Comparison of ENCODE assay signal across 32 cellular contexts in the genomic region with DNA sequence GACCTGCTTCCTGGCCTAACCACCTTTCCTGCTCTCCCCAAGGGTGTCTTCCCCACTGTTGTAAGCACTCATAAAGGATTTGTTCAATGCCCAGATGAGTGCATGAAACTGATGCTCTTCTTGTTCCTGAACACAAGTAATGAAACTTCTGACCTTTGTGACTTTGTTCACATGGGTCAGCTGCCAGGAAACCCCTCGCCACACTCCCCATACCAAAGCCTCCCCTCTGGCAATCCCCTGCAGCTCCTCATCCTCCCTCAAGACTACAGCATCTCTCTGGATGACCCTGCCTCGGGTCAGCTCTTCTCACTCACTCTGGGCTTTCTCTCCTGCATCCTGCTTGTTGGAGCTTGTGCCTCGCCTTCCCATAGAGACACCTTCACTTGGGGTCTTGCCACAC.
A peak's percentile ranks its signal among the peaks of the same experiment; 100 is the strongest.
DNase-seq lines count a peak whose midpoint lies in the region; ATAC-seq and TF ChIP-seq lines count a peak whose summit lies in the region.
"Had no signal": no experiment of that assay in that cellular context is flagged by ENCODE, and none has a peak within 500 bp of the region (broad histone marks: within the 10 kb centered on the region; RNA-seq: fewer than 3 reads in every experiment).

No MANE protein-coding gene starts in this region.

- no peaks in the 10 kb centered on the region for H3K27me3 ChIP-seq in right cardiac atrium (ENCODE audit: control insufficient read depth, insufficient read depth)
- H3K27me3 ChIP-seq: SJCRH30 had no signal

- no peak overlapping the region for H3K4me3 ChIP-seq in right cardiac atrium (ENCODE audit: low read length)
- H3K4me3 ChIP-seq: GM23248, PC-9, SJCRH30 had no signal

- peak; percentile 59 for ATAC-seq in stimulated activated memory B cell treated with anti-CD40 and anti-IgM and Interleukin-4, amounts not matched to agents 10 μg/mL and 1 μg/mL and 100 μg/mL, for 72 hours
- ATAC-seq in right cardiac atrium (no peak), GM19397 (IDR thresholded peaks at IDR 0.05; ENCODE audit: unreplicated experiment) (no peak)
- ATAC-seq: CD8-positive, alpha-beta T cell; Right ventricle myocardium inferior; SK-N-SH treated with all-trans-retinoic acid at 6 μM for 48 hours had no signal

- TF ChIP-seq CTCF in GM20000 (IDR thresholded peaks at IDR 0.05; ENCODE audit: extremely low read depth, missing control alignments), result no peak

- no peaks in the 10 kb centered on the region for H3K4me1 ChIP-seq in right cardiac atrium (ENCODE audit: control insufficient read depth, insufficient read depth, low read length)

- peak overlapping the region; percentile 1 for H3K27ac Mint-ChIP-seq in T-helper 2 cell treated with Interferon-gamma antibody and Interleukin-4, amounts not matched to agents 5 μg/mL and 100 μg/mL, for 36 hours
- H3K27ac Mint-ChIP-seq in stimulated activated memory B cell treated with anti-CD40 and anti-IgM and Interleukin-4, amounts not matched to agents 10 μg/mL and 1 μg/mL and 100 μg/mL, for 72 hours, result peak overlapping the region; percentile 2
- H3K27ac Mint-ChIP-seq: B cell; CD8-positive, alpha-beta T cell; H9 had no signal

- peaks cover 7% of the 10 kb centered on the region for H3K27me3 Mint-ChIP-seq in T-helper 2 cell treated with Interferon-gamma antibody and Interleukin-4, amounts not matched to agents 5 μg/mL and 100 μg/mL, for 36 hours (ENCODE audit: low read depth)
- H3K27me3 Mint-ChIP-seq in stimulated activated memory B cell treated with anti-CD40 and anti-IgM and Interleukin-4, amounts not matched to agents 10 μg/mL and 1 μg/mL and 100 μg/mL, for 72 hours, result peaks cover 45% of the 10 kb centered on the region

- DNase-seq in T-helper 2 cell treated with Interferon-gamma antibody and Interleukin-4, amounts not matched to agents 5 μg/mL and 100 μg/mL, for 36 hours (ENCODE audit: low spot score), result no peak
- DNase-seq in T-helper 2 cell (no peak), GM20000 (ENCODE audit: low spot score) (peak; percentile 56), islet precursor cell (peak; percentile 42), right cardiac atrium (no peak), HUDEP-2 (lab: John Stamatoyannopoulos, UW; ENCODE audit: unreplicated experiment in 76 of 76) (no peak)
- DNase-seq: Caco-2; CD8-positive, alpha-beta T cell; DMS 273 treated with DMSO at 0.1 percent for 48 hours; DMS79; EL; GDM1; GM23248; H9; MM.1S; NCI-H1694; NCI-H2029 treated with DMSO at 0.1 percent for 48 hours; NCI-H446 treated with DMSO at 0.1 percent for 48 hours; NCI-H526; NCI-H82; NK-92 treated with Interleukin-12 subunit alpha and Interleukin-12 subunit beta, amount 100 ng/mL, for 24 hours; PC-9 had no signal

- no peaks in the 10 kb centered on the region for H3K9me3 ChIP-seq in right cardiac atrium (ENCODE audit: control insufficient read depth, low read length)
- H3K9me3 ChIP-seq: Caco-2, SJCRH30 had no signal

- H3K4me3 Mint-ChIP-seq in T-helper 2 cell treated with Interferon-gamma antibody and Interleukin-4, amounts not matched to agents 5 μg/mL and 100 μg/mL, for 36 hours, result no peak overlapping the region
- no peak overlapping the region for H3K4me3 Mint-ChIP-seq in stimulated activated memory B cell treated with anti-CD40 and anti-IgM and Interleukin-4, amounts not matched to agents 10 μg/mL and 1 μg/mL and 100 μg/mL, for 72 hours
- H3K4me3 Mint-ChIP-seq: B cell; CD8-positive, alpha-beta T cell; H9; IgD-negative memory B cell had no signal

- WGBS in right cardiac atrium, result 76% methylated on average over 3 of the region's 3 CpGs

- no peak overlapping the region for H3K27ac ChIP-seq in right cardiac atrium (ENCODE audit: low read length)
- H3K27ac ChIP-seq: 22Rv1, C4-2B, GM23248, KMS-11, PC-9, SJCRH30 had no signal

- H3K36me3 Mint-ChIP-seq in T-helper 2 cell treated with Interferon-gamma antibody and Interleukin-4, amounts not matched to agents 5 μg/mL and 100 μg/mL, for 36 hours (ENCODE audit: low read depth), result no peaks in the 10 kb centered on the region
- H3K36me3 Mint-ChIP-seq in stimulated activated memory B cell treated with anti-CD40 and anti-IgM and Interleukin-4, amounts not matched to agents 10 μg/mL and 1 μg/mL and 100 μg/mL, for 72 hours, result no peaks in the 10 kb centered on the region
- H3K36me3 Mint-ChIP-seq: CD8-positive, alpha-beta T cell had no signal

- no peaks in the 10 kb centered on the region for H3K4me1 Mint-ChIP-seq in T-helper 2 cell treated with Interferon-gamma antibody and Interleukin-4, amounts not matched to agents 5 μg/mL and 100 μg/mL, for 36 hours (ENCODE audit: low read depth)
- H3K4me1 Mint-ChIP-seq in stimulated activated memory B cell treated with anti-CD40 and anti-IgM and Interleukin-4, amounts not matched to agents 10 μg/mL and 1 μg/mL and 100 μg/mL, for 72 hours, result peaks cover 11% of the 10 kb centered on the region
- H3K4me1 Mint-ChIP-seq: B cell had no signal

- intact Hi-C loops in right cardiac atrium (cut with DNase I), result no loop called here

- H3K9me3 Mint-ChIP-seq in T-helper 2 cell treated with Interferon-gamma antibody and Interleukin-4, amounts not matched to agents 5 μg/mL and 100 μg/mL, for 36 hours, result no peaks in the 10 kb centered on the region
- peaks cover 9% of the 10 kb centered on the region for H3K9me3 Mint-ChIP-seq in stimulated activated memory B cell treated with anti-CD40 and anti-IgM and Interleukin-4, amounts not matched to agents 10 μg/mL and 1 μg/mL and 100 μg/mL, for 72 hours
- H3K9me3 Mint-ChIP-seq: CD8-positive, alpha-beta T cell had no signal

Comparison
In these comparisons a context has a peak if more than half of its experiments do, and no peak if none do; other contexts are left out.
1. DNase-seq: peak in GM20000 (single experiment) and islet precursor cell (single experiment); none in T-helper 2 cell treated with Interferon-gamma antibody and Interleukin-4, amounts not matched to agents 5 μg/mL and 100 μg/mL, for 36 hours (single experiment), T-helper 2 cell (0 of 5), right cardiac atrium (0 of 3) and HUDEP-2 (0 of 76).